In genomic region chr7:83413831-83414230, GRCh38 we compare ENCODE assay signal across 14 cellular contexts.
DNase-seq lines count a peak whose midpoint lies in the region; ATAC-seq and TF ChIP-seq lines count a peak whose summit lies in the region.
"Had no signal": no experiment of that assay in that cellular context is flagged by ENCODE, and none has a peak within 500 bp of the region (broad histone marks: within the 10 kb centered on the region; RNA-seq: fewer than 3 reads in every experiment).

No MANE protein-coding gene starts in this region.

- no peak overlapping the region for H3K4me3 Mint-ChIP-seq in mesothelial cell of epicardium
- H3K4me3 Mint-ChIP-seq: stimulated activated naive CD8-positive, alpha-beta T cell treated with anti-CD3 and anti-CD28 coated beads, Interleukin-15, Interleukin-2, amounts not matched to agents 100 ng/mL and 50 ng/mL, for 24 hours had no signal

- intact Hi-C loops in mucosa of descending colon (cut with DNase I, micrococcal nuclease): no loop called here

- H3K4me1 Mint-ChIP-seq in mesothelial cell of epicardium: peaks cover 19% of the 10 kb centered on the region

- TF ChIP-seq CTCF in mucosa of descending colon (IDR thresholded peaks at IDR 0.05): no peak
- TF ChIP-seq CTCF in mesothelial cell of epicardium (IDR thresholded peaks at IDR 0.05; ENCODE audit: unreplicated experiment): no peak

- H3K27ac Mint-ChIP-seq in mesothelial cell of epicardium: no peak overlapping the region
- H3K27ac Mint-ChIP-seq: stimulated activated naive CD8-positive, alpha-beta T cell treated with anti-CD3 and anti-CD28 coated beads, Interleukin-15, Interleukin-2, amounts not matched to agents 100 ng/mL and 50 ng/mL, for 24 hours had no signal

- H3K36me3 ChIP-seq in mucosa of descending colon (ENCODE audit: low read depth): no peaks in the 10 kb centered on the region
- H3K36me3 ChIP-seq: left ventricle myocardium inferior had no signal

- no peak for ATAC-seq in mucosa of descending colon

- H3K27me3 Mint-ChIP-seq in mesothelial cell of epicardium (ENCODE audit: low read depth): no peaks in the 10 kb centered on the region
- H3K27me3 Mint-ChIP-seq: stimulated activated naive CD8-positive, alpha-beta T cell treated with anti-CD3 and anti-CD28 coated beads, Interleukin-15, Interleukin-2, amounts not matched to agents 100 ng/mL and 50 ng/mL, for 24 hours had no signal

- no peaks in the 10 kb centered on the region for H3K9me3 ChIP-seq in mucosa of descending colon
- H3K9me3 ChIP-seq: left ventricle myocardium inferior had no signal

- DNase-seq in DMS 273 (lab: John Stamatoyannopoulos, UW; ENCODE audit: unreplicated experiment) (peak; percentile 67), DMS 273 treated with DMSO at 0.1 percent for 48 hours (lab: John Stamatoyannopoulos, UW) (no peak), NCI-H1436 (lab: John Stamatoyannopoulos, UW) (peak; percentile 74), SK-MEL-5 (ENCODE audit: low read depth, low spot score) (peak; percentile 67), medulla oblongata (ENCODE audit: extremely low spot score) (peak; percentile 30), activated gamma-delta T cell (lab: John Stamatoyannopoulos, UW) (no peak), mucosa of descending colon (no peak), mesothelial cell of epicardium (ENCODE audit: low spot score in 2 of 2, unreplicated experiment in 2 of 2) (no peak)
- DNase-seq: activated CD4-positive, alpha-beta T cell treated with anti-CD3 and anti-CD28 coated beads, Interleukin-2, amount 50 U/mL, for 4 hours; left ventricle myocardium inferior; occipital lobe; stimulated activated CD4-positive, alpha-beta T cell treated with anti-CD3 and anti-CD28 coated beads, Interleukin-1b, Interleukin-23, amount 100 ng/mL, for 48 hours; T-helper 1 cell had no signal

- no peaks in the 10 kb centered on the region for H3K4me1 ChIP-seq in mucosa of descending colon (ENCODE audit: low read depth)
- H3K4me1 ChIP-seq: left ventricle myocardium inferior had no signal

- no peaks in the 10 kb centered on the region for H3K9me3 Mint-ChIP-seq in mesothelial cell of epicardium
- H3K9me3 Mint-ChIP-seq: stimulated activated naive CD8-positive, alpha-beta T cell treated with anti-CD3 and anti-CD28 coated beads, Interleukin-15, Interleukin-2, amounts not matched to agents 100 ng/mL and 50 ng/mL, for 24 hours had no signal

- H3K4me3 ChIP-seq in mucosa of descending colon: no peak overlapping the region
- H3K4me3 ChIP-seq: left ventricle myocardium inferior had no signal

- in situ Hi-C loops in SK-MEL-5 (cut with HindIII; ENCODE audit: low pct_unique_long_range_greater_than_20kb, low sequenced_read_pairs): loop anchor here (10.0 to 25.0 kb wide), 2 partner anchors 101 to 248 kb away; no protein-coding TSS in a partner anchor

- no peaks in the 10 kb centered on the region for H3K36me3 Mint-ChIP-seq in mesothelial cell of epicardium

Comparison
In these comparisons a context has a peak if more than half of its experiments do, and no peak if none do; other contexts are left out.
1. DNase-seq: peak in DMS 273 (single experiment), NCI-H1436 (single experiment), SK-MEL-5 (single experiment) and medulla oblongata (single experiment); none in DMS 273 treated with DMSO at 0.1 percent for 48 hours (single experiment), activated gamma-delta T cell (single experiment), mucosa of descending colon (0 of 3) and mesothelial cell of epicardium (0 of 2).